In the genomic region with DNA sequence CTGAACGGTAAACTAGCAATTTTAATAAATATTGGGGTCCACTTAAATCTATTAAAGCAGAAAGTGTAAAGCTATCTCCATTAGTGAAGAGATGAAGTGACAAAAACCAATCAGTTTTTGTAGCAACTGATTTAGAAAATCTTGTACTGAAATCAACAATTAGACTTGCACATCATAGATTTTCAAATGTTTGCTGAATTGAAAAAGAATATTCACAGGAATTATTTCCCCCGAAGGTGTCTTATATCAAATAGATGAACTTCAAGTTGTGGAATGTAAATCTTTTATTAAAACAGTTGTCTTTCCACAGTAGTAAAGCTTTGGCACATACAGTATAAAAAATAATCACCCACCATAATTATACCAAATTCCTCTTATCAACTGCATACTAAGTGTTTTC, we compare ENCODE assay signal across 29 cellular contexts.
"Had no signal": no experiment of that assay in that cellular context is flagged by ENCODE, and none has a peak within 500 bp of the region (broad histone marks: within the 10 kb centered on the region; RNA-seq: fewer than 3 reads in every experiment).

No MANE protein-coding gene starts in this region.

- H3K9me3 ChIP-seq: heart right ventricle, left lung, prostate gland, sigmoid colon, upper lobe of left lung, vagina had no signal

- FAIRE-seq: bronchial epithelial cell, small intestine had no signal

- H3K4me3 ChIP-seq: heart right ventricle, left lung, prostate gland, sigmoid colon, upper lobe of left lung, vagina had no signal

- ATAC-seq: activated CD4-positive, CD25-positive, alpha-beta regulatory T cell treated with anti-CD3 and anti-CD28 coated beads, Interleukin-2, amount 50 U/mL, for 24 hours; effector memory CD8-positive, alpha-beta T cell; heart right ventricle; left lung; stimulated activated memory B cell treated with anti-CD40 and anti-IgM and Interleukin-4, amounts not matched to agents 10 μg/mL and 1 μg/mL and 100 μg/mL, for 72 hours; stimulated activated naive CD8-positive, alpha-beta T cell treated with anti-CD3 and anti-CD28 coated beads, Interleukin-15, amount 100 ng/mL, for 72 hours had no signal

- H3K4me1 ChIP-seq: heart right ventricle, left lung, prostate gland, sigmoid colon, upper lobe of left lung, vagina had no signal

- H3K27ac ChIP-seq: heart right ventricle, left lung, prostate gland, sigmoid colon, upper lobe of left lung, vagina, WERI-Rb-1 had no signal

- H3K27me3 ChIP-seq: heart right ventricle, left lung, sigmoid colon, upper lobe of left lung, vagina had no signal

- H3K36me3 ChIP-seq: prostate gland, WERI-Rb-1 had no signal

- DNase-seq: activated CD4-positive, alpha-beta memory T cell treated with anti-CD3 and anti-CD28 coated beads for 36 hours; activated CD4-positive, alpha-beta T cell treated with anti-CD3 and anti-CD28 coated beads, Interleukin-2, amount 10 ng/mL, durations not matched to agents 24 days and 14 days; activated CD8-positive, alpha-beta memory T cell treated with anti-CD3 and anti-CD28 coated beads, Interleukin-2, amount 50 U/mL, for 48 hours; activated gamma-delta T cell; activated naive CD4-positive, alpha-beta T cell treated with anti-CD3 and anti-CD28 coated beads, Interleukin-2, amount 50 U/mL, for 16 hours; activated T-cell treated with anti-CD3 and anti-CD28 coated beads, Interleukin-2, amount 50 U/mL, for 24 hours; amygdala; cortex of kidney; effector memory CD8-positive, alpha-beta T cell; foreskin melanocyte; heart right ventricle; left lung; retina; sigmoid colon; small intestine; stimulated activated CD4-positive, alpha-beta T cell treated with anti-CD3 and anti-CD28 coated beads, Interleukin-1b, Interleukin-23, amount 100 ng/mL, for 48 hours; stimulated activated CD4-positive, alpha-beta T cell treated with anti-CD3 and anti-CD28 coated beads, Interleukin-4, amount 100 ng/mL, for 4 hours; stimulated activated CD8-positive, alpha-beta memory T cell treated with anti-CD3 and anti-CD28 coated beads, Interleukin-4, amount 100 ng/mL, for 48 hours; stimulated activated naive CD8-positive, alpha-beta T cell treated with anti-CD3 and anti-CD28 coated beads, Interleukin-15, amount 100 ng/mL, for 72 hours; substantia nigra; SW 1271; T1000; upper lobe of left lung; WERI-Rb-1 had no signal
